Comparison of ENCODE assay signal across 1 cellular context in the genomic region with DNA sequence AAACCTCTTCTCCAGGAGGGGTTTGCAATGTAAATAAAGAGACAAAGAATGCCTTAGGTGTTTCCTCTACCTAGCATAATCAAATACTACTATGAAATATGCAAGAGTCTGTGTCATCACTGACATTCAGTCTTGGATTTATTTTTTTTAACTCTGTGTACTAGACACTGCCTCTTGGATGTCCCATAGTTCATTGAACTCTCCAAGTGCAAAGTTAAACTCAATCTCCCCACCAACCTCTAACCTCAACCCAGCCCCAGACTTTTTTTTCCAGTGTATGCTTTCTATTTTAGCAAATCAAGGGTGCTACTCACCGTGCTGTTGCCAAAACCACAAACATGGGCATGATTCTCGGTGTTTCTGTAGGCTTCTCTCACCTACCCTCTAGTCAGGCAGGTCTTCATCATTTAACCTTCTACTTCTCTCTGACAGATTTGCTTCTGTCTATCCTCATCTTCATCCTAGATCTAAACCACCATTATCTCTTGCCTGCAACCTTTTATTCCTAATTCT.
TF ChIP-seq lines count a peak whose summit lies in the region.

No MANE protein-coding gene starts in this region.

TF ChIP-seq in liver, 16 proteins besides CTCF, POLR2A, EP300 and RAD21 (continued from another document):
- TF ChIP-seq REST (IDR thresholded peaks at IDR 0.05), result no peak
